1 cellular context compared by ENCODE assay signal in genomic region chr7:135723411-135723810, GRCh38.
TF ChIP-seq lines count a peak whose summit lies in the region.

No MANE protein-coding gene starts in this region.

TF ChIP-seq in K562, 482 proteins besides CTCF, POLR2A, EP300 and RAD21:
- TF ChIP-seq ZNF263 (CRISPR knock-in tag; IDR thresholded peaks at IDR 0.05; ENCODE audit: borderline replicate concordance) (0 out of 2 replicates have a peak, but pooled peaks have one; percentile 17), NR4A1 (CRISPR knock-in tag; IDR thresholded peaks at IDR 0.05) (no peak), NR4A1 (tag; IDR thresholded peaks at IDR 0.05) (no peak), TEAD1 (CRISPR knock-in tag; IDR thresholded peaks at IDR 0.05) (peak in 1 of 2 experiments; percentile 30; a peak in 1 of 4 replicates), ZNF41 (CRISPR knock-in tag; conservative IDR thresholded peaks at IDR 0.05) (0 out of 2 replicates have a peak, but pooled peaks have one; percentile 14), ZBTB8A (IDR thresholded peaks at IDR 0.05; ENCODE audit: partially characterized antibody) (no peak), SMARCE1 (IDR thresholded peaks at IDR 0.05) (peak; percentile 38; the same call in 1 of the 2 replicates), CBFA2T3 (IDR thresholded peaks at IDR 0.05) (peak; percentile 34), NCOA1 (IDR thresholded peaks at IDR 0.05; ENCODE audit: low read depth) (no peak), FOXJ2 (tag; IDR thresholded peaks at IDR 0.05) (peak; percentile 59; the same call in 1 of the 2 replicates), FOSL1 (tag; conservative IDR thresholded peaks at IDR 0.05) (0 out of 2 replicates have a peak, but pooled peaks have one; percentile 17), MTA3 (IDR thresholded peaks at IDR 0.05; ENCODE audit: borderline replicate concordance) (0 out of 2 replicates have a peak, but pooled peaks have one; percentile 25), ZC3H11A (IDR thresholded peaks at IDR 0.05; ENCODE audit: low read depth, low read length) (no peak), DPF2 (IDR thresholded peaks at IDR 0.05) (0 out of 2 replicates have a peak, but pooled peaks have one; percentile 29), ZNF778 (CRISPR knock-in tag; IDR thresholded peaks at IDR 0.05) (no peak), TAL1 (IDR thresholded peaks at IDR 0.05) (peak; percentile 4; the same call in 1 of the 2 replicates)
